13 cellular contexts compared by ENCODE assay signal in genomic region chr12:131229426-131230339, GRCh38.
A peak's percentile ranks its signal among the peaks of the same experiment; 100 is the strongest.
DNase-seq lines count a peak whose midpoint lies in the region; TF ChIP-seq lines count a peak whose summit lies in the region.
"Had no signal": no experiment of that assay in that cellular context is flagged by ENCODE, and none has a peak within 500 bp of the region (broad histone marks: within the 10 kb centered on the region; RNA-seq: fewer than 3 reads in every experiment).

No MANE protein-coding gene starts in this region.

- H4K20me1 ChIP-seq in neural progenitor cell (ENCODE audit: low read depth), result no peaks in the 10 kb centered on the region

- peak overlapping the region; percentile 84 for H2AFZ ChIP-seq in neural progenitor cell (replicated peaks)

- peak overlapping the region; percentile 52 for H3K4me3 Mint-ChIP-seq in glutamatergic neuron (ENCODE audit: unreplicated experiment)
- peak overlapping the region; percentile 47 for H3K4me3 Mint-ChIP-seq in neural progenitor cell
- H3K4me3 Mint-ChIP-seq: CD4-positive, alpha-beta T cell had no signal

- H3K9ac ChIP-seq in NT2/D1 (ENCODE audit: insufficient read length, low read depth), result peak overlapping the region; percentile 39
- no peak overlapping the region for H3K9ac ChIP-seq in neural progenitor cell

- H3K27ac ChIP-seq in neural progenitor cell (no peak overlapping the region), testis (peak overlapping the region in 1 of 2 donors; percentile 10)
- H3K27ac ChIP-seq: brain microvascular endothelial cell had no signal

- H3K27me3 ChIP-seq in NT2/D1 (ENCODE audit: insufficient read depth, insufficient read length) (no peaks in the 10 kb centered on the region), neural progenitor cell (no peaks in the 10 kb centered on the region), testis (no peaks in the 10 kb centered on the region)
- H3K27me3 ChIP-seq: brain microvascular endothelial cell had no signal

- peaks cover 27% of the 10 kb centered on the region for H3K4me1 Mint-ChIP-seq in glutamatergic neuron (ENCODE audit: low read depth, unreplicated experiment)
- peaks cover 39% of the 10 kb centered on the region for H3K4me1 Mint-ChIP-seq in neural progenitor cell

- H3K79me2 ChIP-seq in neural progenitor cell (ENCODE audit: low read depth), result no peaks in the 10 kb centered on the region

- H3K27me3 Mint-ChIP-seq in glutamatergic neuron (ENCODE audit: unreplicated experiment) (peaks cover 10% of the 10 kb centered on the region), neural progenitor cell (ENCODE audit: insufficient read depth, low read depth) (peaks cover 18% of the 10 kb centered on the region)

- H3K4me3 ChIP-seq in NT2/D1 (ENCODE audit: insufficient read length, low read depth) (no peak overlapping the region), neural progenitor cell (no peak overlapping the region), testis (no peak overlapping the region)

- H3K4me1 ChIP-seq in NT2/D1 (ENCODE audit: insufficient read depth, insufficient read length) (peaks cover 7% of the 10 kb centered on the region), neural progenitor cell (peaks cover 21% of the 10 kb centered on the region), testis (peaks cover 11% of the 10 kb centered on the region)

- H3K9me3 ChIP-seq in NT2/D1 (ENCODE audit: insufficient read depth, low read length) (peaks cover 9% of the 10 kb centered on the region; the same call in 1 of the 2 replicates), neural progenitor cell (ENCODE audit: low read depth) (no peaks in the 10 kb centered on the region), testis (no peaks in the 10 kb centered on the region)

- H3K9me3 Mint-ChIP-seq in glutamatergic neuron (ENCODE audit: unreplicated experiment) (peaks cover 11% of the 10 kb centered on the region), neural progenitor cell (peaks cover 2% of the 10 kb centered on the region)
- H3K9me3 Mint-ChIP-seq: CD4-positive, alpha-beta T cell had no signal

- intact Hi-C loops in testis (cut with DNase I; ENCODE audit: low total_unique reads), result no loop called here

- TF ChIP-seq POLR2A in testis (IDR thresholded peaks at IDR 0.05), result no peak

- 60 to 71% methylated on average over 12 to 17 of the region's 17 CpGs for WGBS in testis, 2 donors

- DNase-seq in GDM1 (lab: John Stamatoyannopoulos, UW) (peak; percentile 92), NT2/D1 (ENCODE audit: low read depth, low spot score) (no peak), glutamatergic neuron (no peak), neural progenitor cell (ENCODE audit: low spot score) (peak; percentile 56), COLO668 (lab: John Stamatoyannopoulos, UW; ENCODE audit: unreplicated experiment) (no peak), activated T-cell treated with anti-CD3 and anti-CD28 coated beads for 4 hours (no peak), testis (no peak), NK-92 (lab: John Stamatoyannopoulos, UW; ENCODE audit: unreplicated experiment) (no peak)
- DNase-seq: activated T-cell treated with anti-CD3 and anti-CD28 coated beads, Interleukin-2, amount 50 U/mL, for 48 hours; brain microvascular endothelial cell; CD4-positive, alpha-beta T cell; PC-3; T-helper 9 cell had no signal

- H3K4me2 ChIP-seq in neural progenitor cell, result peak overlapping the region; percentile 55

- H3K36me3 ChIP-seq in NT2/D1 (ENCODE audit: insufficient read depth, insufficient read length, low read length), result no peaks in the 10 kb centered on the region
- no peaks in the 10 kb centered on the region for H3K36me3 ChIP-seq in neural progenitor cell
- no peaks in the 10 kb centered on the region for H3K36me3 ChIP-seq in testis (ENCODE audit: low read depth, missing control alignments)
- H3K36me3 ChIP-seq: brain microvascular endothelial cell had no signal

- TF ChIP-seq CTCF in glutamatergic neuron (IDR thresholded peaks at IDR 0.05; ENCODE audit: partially characterized antibody, unreplicated experiment) (no peak), neural progenitor cell (IDR thresholded peaks at IDR 0.05) (peak; percentile 28), testis (IDR thresholded peaks at IDR 0.05) (no peak)

- H3F3A ChIP-seq in neural progenitor cell (ENCODE audit: low read depth), result no peaks in the 10 kb centered on the region

- H3K36me3 Mint-ChIP-seq in glutamatergic neuron (ENCODE audit: unreplicated experiment) (no peaks in the 10 kb centered on the region), neural progenitor cell (no peaks in the 10 kb centered on the region)

- H3K27ac Mint-ChIP-seq in glutamatergic neuron (ENCODE audit: unreplicated experiment), result peak overlapping the region; percentile 76
- peak overlapping the region; percentile 78 for H3K27ac Mint-ChIP-seq in neural progenitor cell
- H3K27ac Mint-ChIP-seq: CD4-positive, alpha-beta T cell had no signal

Comparison
In these comparisons a context has a peak if more than half of its experiments do, and no peak if none do; other contexts are left out.
1. DNase-seq: peak in GDM1 (single experiment) and neural progenitor cell (single experiment); none in NT2/D1 (single experiment), glutamatergic neuron (single experiment), COLO668 (single experiment), activated T-cell treated with anti-CD3 and anti-CD28 coated beads for 4 hours (single experiment), testis (single experiment) and NK-92 (single experiment).